Comparison of ENCODE assay signal across 1 cellular context in genomic region chr9:121199921-121200320, GRCh38.
TF ChIP-seq lines count a peak whose summit lies in the region.

No MANE protein-coding gene starts in this region.

TF ChIP-seq in H1, 55 proteins besides CTCF, POLR2A, EP300 and RAD21 (continued from another document):
- no peak for TF ChIP-seq SIX5 (IDR thresholded peaks at IDR 0.05; ENCODE audit: low read depth, low read length)
- no peak for TF ChIP-seq SP1 (IDR thresholded peaks at IDR 0.05; ENCODE audit: low read depth, low read length)
- no peak for TF ChIP-seq SIRT6 (IDR thresholded peaks at IDR 0.05; ENCODE audit: low read length)
- TF ChIP-seq CHD7 (IDR thresholded peaks at IDR 0.05; ENCODE audit: insufficient replicate concordance, low read length) = no peak
- TF ChIP-seq CBX8 (IDR thresholded peaks at IDR 0.05; ENCODE audit: borderline replicate concordance, low read depth, low read length) = no peak
- no peak for TF ChIP-seq RBBP5 (IDR thresholded peaks at IDR 0.05; ENCODE audit: borderline replicate concordance, low read depth, low read length)
- TF ChIP-seq TAF1 (IDR thresholded peaks at IDR 0.05; ENCODE audit: low read depth, low read length) = no peak
- no peak for TF ChIP-seq YY1 (IDR thresholded peaks at IDR 0.05; ENCODE audit: low read depth, low read length)
- TF ChIP-seq ATF3 (IDR thresholded peaks at IDR 0.05; ENCODE audit: insufficient read depth, low read depth, low read length) = no peak
TF ChIP-seq in H1: peak in this region for 0.
